Comparison of ENCODE assay signal across 8 cellular contexts in the genomic region with DNA sequence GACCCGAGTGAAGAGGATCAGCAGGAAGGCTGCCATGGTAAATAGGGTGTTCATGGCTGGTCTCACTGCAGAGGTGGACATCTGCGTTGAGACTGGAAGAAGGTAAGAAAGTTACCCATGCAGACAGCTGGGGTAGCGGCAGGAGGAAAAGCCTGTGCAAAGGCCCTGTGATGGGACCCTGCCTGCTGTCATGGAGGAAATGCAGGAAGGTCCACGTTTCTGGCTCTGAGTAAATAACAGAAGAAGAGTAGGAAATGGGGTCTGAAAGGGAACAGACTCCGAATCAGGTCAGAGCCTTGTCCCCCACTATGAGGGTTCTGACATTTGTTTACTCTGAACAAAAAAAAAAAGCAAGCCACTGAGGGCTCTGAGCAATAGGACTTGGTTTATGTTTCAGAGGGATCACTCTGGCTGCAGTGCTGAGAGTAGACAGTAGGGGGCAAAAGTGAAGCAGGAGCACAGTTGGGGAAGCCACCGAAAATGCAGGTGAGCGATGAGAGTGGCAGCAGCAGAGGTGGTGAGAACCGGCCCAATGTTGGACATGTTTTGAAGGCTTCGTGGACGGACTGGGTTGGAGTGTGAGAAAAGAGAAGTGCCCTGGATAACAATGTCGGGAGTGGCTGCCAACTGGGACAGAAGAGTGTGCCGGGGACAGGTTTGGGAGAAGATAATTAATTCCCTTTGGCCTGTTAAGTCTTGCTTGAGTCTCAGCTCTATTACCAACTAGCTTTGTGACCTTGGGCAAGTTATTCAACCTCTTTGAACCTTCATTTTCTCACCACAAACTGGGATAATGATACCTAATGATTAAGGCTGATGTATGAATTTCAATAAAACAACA. TPM values are rescaled to one million over a fixed set of nuclear protein-coding genes. Genes with fewer than 3 reads are reported as not detected.
A peak's percentile ranks its signal among the peaks of the same experiment; 100 is the strongest.
DNase-seq lines count a peak whose midpoint lies in the region; ATAC-seq and TF ChIP-seq lines count a peak whose summit lies in the region.

No MANE protein-coding gene starts in this region.

- H3K9ac ChIP-seq in IMR-90 (ENCODE audit: low read depth, low read length): no peak overlapping the region; the same call in 1 of the 2 replicates
- no peak overlapping the region for H3K9ac ChIP-seq in SK-N-MC (ENCODE audit: insufficient read length)

- H2BK20ac ChIP-seq in IMR-90 (ENCODE audit: low read depth, low read length): peak overlapping the region; percentile 98

- H3K56ac ChIP-seq in IMR-90 (ENCODE audit: extremely low read depth, insufficient read depth, low read length): peak overlapping the region; percentile 66; the same call in 1 of the 2 replicates

- no peaks in the 10 kb centered on the region for H4K20me1 ChIP-seq in IMR-90 (ENCODE audit: insufficient read depth, low read length)

- peaks cover 52% of the 10 kb centered on the region for H3K36me3 Mint-ChIP-seq in activated naive CD4-positive, alpha-beta T cell treated with anti-CD3 and anti-CD28 coated beads, Interleukin-2, amount 10 ng/mL, durations not matched to agents 7 days and 5 days

- TF ChIP-seq POLR2A in IMR-90 (IDR thresholded peaks at IDR 0.05; ENCODE audit: low read depth, low read length) (peak; percentile 29; the same call in 1 of the 2 replicates), sigmoid colon (IDR thresholded peaks at IDR 0.05) (no peak)

- H4K91ac ChIP-seq in IMR-90 (ENCODE audit: insufficient read depth, low read depth, low read length): peak overlapping the region; percentile 93

- H3K14ac ChIP-seq in IMR-90 (replicated peaks; ENCODE audit: low read depth, low read length): peak overlapping the region; percentile 96

- H3K4me1 ChIP-seq in IMR-90 (ENCODE audit: control insufficient read depth, insufficient read depth, low read length): peaks cover 19% of the 10 kb centered on the region
- H3K4me1 ChIP-seq in sigmoid colon: peaks cover 0 to 6% (median 0%) of the 10 kb centered on the region in 4 donors

- peak overlapping the region; percentile 98 for H2BK15ac ChIP-seq in IMR-90 (ENCODE audit: low read depth, low read length)

- H3K23ac ChIP-seq in IMR-90 (ENCODE audit: low read depth, low read length): peak overlapping the region; percentile 97; the same call in 1 of the 2 replicates

- DNase-seq in Daoy (ENCODE audit: low read depth) (peak; percentile 77), IMR-90 (peak; percentile 80), SK-N-MC (ENCODE audit: low read depth, low spot score) (peak; percentile 22), left cardiac atrium (peak; percentile 58), sigmoid colon (no peak), NCI-H446 treated with DMSO at 0.1 percent for 48 hours (lab: John Stamatoyannopoulos, UW) (no peak)
- peak; percentile 88 for DNase-seq in activated naive CD4-positive, alpha-beta T cell treated with anti-CD3 and anti-CD28 coated beads, Interleukin-2, amount 10 ng/mL, durations not matched to agents 7 days and 5 days

- POLR2A ChIA-PET in IMR-90 (lab: Charles Lee; ENCODE audit: unreplicated experiment): no interaction called here

- no peak overlapping the region for H3K4me2 ChIP-seq in IMR-90 (ENCODE audit: low read depth, low read length)

- no TSS peak for BruUV-seq in IMR-90 (replicated peaks; lab: Mats Ljungman, UMichigan)

- intact Hi-C loops in IMR-90 (cut with micrococcal nuclease): loop anchor here (1.0 kb wide), 1 partner anchor 185 kb away; no protein-coding TSS in a partner anchor
- intact Hi-C loops in left cardiac atrium (cut with DNase I): no loop called here
- intact Hi-C loops in sigmoid colon (cut with DNase I): no loop called here

- H3K27me3 ChIP-seq in IMR-90 (ENCODE audit: control insufficient read depth, insufficient read depth, low read length) (no peaks in the 10 kb centered on the region), sigmoid colon (no peaks in the 10 kb centered on the region)

- H3K9me3 ChIP-seq in IMR-90 (ENCODE audit: control insufficient read depth, insufficient read depth, low read length) (no peaks in the 10 kb centered on the region), SK-N-MC (ENCODE audit: low read depth, low read length) (no peaks in the 10 kb centered on the region), sigmoid colon (no peaks in the 10 kb centered on the region)

- ATAC-seq in GM21515 (IDR thresholded peaks at IDR 0.05; ENCODE audit: unreplicated experiment): peak; percentile 85
- peak; percentile 45 for ATAC-seq in IMR-90 (ENCODE audit: low read depth)
- ATAC-seq in left cardiac atrium: peak; percentile 28 to 60

- no peaks in the 10 kb centered on the region for H3K27me3 Mint-ChIP-seq in activated naive CD4-positive, alpha-beta T cell treated with anti-CD3 and anti-CD28 coated beads, Interleukin-2, amount 10 ng/mL, durations not matched to agents 7 days and 5 days

- H3K4me1 Mint-ChIP-seq in activated naive CD4-positive, alpha-beta T cell treated with anti-CD3 and anti-CD28 coated beads, Interleukin-2, amount 10 ng/mL, durations not matched to agents 7 days and 5 days: peaks cover 22% of the 10 kb centered on the region

- peak overlapping the region; percentile 53 for H2AFZ ChIP-seq in IMR-90 (replicated peaks; ENCODE audit: low read length, poor library complexity)

- peaks cover 3 to 32% of the 10 kb centered on the region in 2 experiments; a peak in 3 of 4 replicates for H3K79me1 ChIP-seq in IMR-90 (ENCODE audit: low read depth in 1 of 2, low read length in 2 of 2)

- peak; percentile 64 for TF ChIP-seq RAD21 in IMR-90 (IDR thresholded peaks at IDR 0.05; ENCODE audit: low read length)

- no peaks in the 10 kb centered on the region for H3K9me3 Mint-ChIP-seq in activated naive CD4-positive, alpha-beta T cell treated with anti-CD3 and anti-CD28 coated beads, Interleukin-2, amount 10 ng/mL, durations not matched to agents 7 days and 5 days

- peak overlapping the region; percentile 66 to 98 for H4K8ac ChIP-seq in IMR-90 (ENCODE audit: low read depth in 2 of 2, low read length in 2 of 2)

- TF ChIP-seq CTCF in IMR-90 (conservative IDR thresholded peaks at IDR 0.05; ENCODE audit: low read depth, low read length): peak; percentile 72
- TF ChIP-seq CTCF in sigmoid colon (IDR thresholded peaks at IDR 0.05): peak in 3 of 4 experiments; percentile 31 to 53 (median 37)

- peaks cover 22% of the 10 kb centered on the region for H3K9me1 ChIP-seq in IMR-90 (ENCODE audit: insufficient read depth, low read length)

- 76% methylated on average over 5 of the region's 12 CpGs; no CpG with 5 or more reads in 1 of the 2 experiments for WGBS in IMR-90 (ENCODE audit: extremely low coverage in 2 of 2, insufficient read length in 1 of 2), 2 experiments
- WGBS in sigmoid colon, 2 donors: 68 to 75% methylated on average over 12 of the region's 12 CpGs

- H3K27ac ChIP-seq in IMR-90 (ENCODE audit: insufficient read depth, low read length) (peak overlapping the region; percentile 3; the same call in 1 of the 2 replicates), SK-N-MC (no peak overlapping the region), sigmoid colon (no peak overlapping the region)

- CTCF ChIA-PET in IMR-90 (lab: Yijun Ruan, JAX): interaction anchor here (0.6 to 2.1 kb wide), 3 partner anchors 9 to 189 kb away, joined by 3 to 8 read pairs (median 3); no protein-coding TSS in a partner anchor
- CTCF ChIA-PET in activated naive CD4-positive, alpha-beta T cell treated with anti-CD3 and anti-CD28 coated beads, Interleukin-2, amount 10 ng/mL, durations not matched to agents 7 days and 5 days (lab: Charles Lee): interaction anchor here (1.0 to 2.3 kb wide), 4 partner anchors 14 to 184 kb away, joined by 3 to 14 read pairs (median 6); a partner anchor contains a TSS

- H3K4ac ChIP-seq in IMR-90 (ENCODE audit: low read depth, low read length): peak overlapping the region; percentile 99

- H3K4me3 Mint-ChIP-seq in activated naive CD4-positive, alpha-beta T cell treated with anti-CD3 and anti-CD28 coated beads, Interleukin-2, amount 10 ng/mL, durations not matched to agents 7 days and 5 days: no peak overlapping the region

- no peak for TF ChIP-seq EP300 in sigmoid colon (IDR thresholded peaks at IDR 0.05)

- H3K18ac ChIP-seq in IMR-90 (ENCODE audit: low read depth, low read length): peak overlapping the region; percentile 83

- H2AK9ac ChIP-seq in IMR-90 (replicated peaks; ENCODE audit: low read depth, low read length, poor library complexity): peak overlapping the region; percentile 67

- no peak overlapping the region for H3K27ac Mint-ChIP-seq in activated naive CD4-positive, alpha-beta T cell treated with anti-CD3 and anti-CD28 coated beads, Interleukin-2, amount 10 ng/mL, durations not matched to agents 7 days and 5 days

- H2BK120ac ChIP-seq in IMR-90 (ENCODE audit: low read depth, low read length): peak overlapping the region; percentile 99

- H3K4me3 ChIP-seq in IMR-90 (ENCODE audit: insufficient read depth, low read depth, low read length) (no peak overlapping the region), SK-N-MC (no peak overlapping the region), sigmoid colon (no peak overlapping the region)

- H4K5ac ChIP-seq in IMR-90 (ENCODE audit: low read depth, low read length): peak overlapping the region; percentile 68; the same call in 1 of the 2 replicates

- H2BK5ac ChIP-seq in IMR-90 (ENCODE audit: low read depth, low read length, poor library complexity, severe bottlenecking): peak overlapping the region; percentile 88

- dilution Hi-C loops in IMR-90 (cut with HindIII; ENCODE audit: low sequenced_read_pairs, unreplicated experiment): no loop called here

- in situ Hi-C loops in IMR-90 (cut with MboI; ENCODE audit: low sequenced_read_pairs): no loop called here

- H3K36me3 ChIP-seq in IMR-90 (ENCODE audit: control insufficient read depth, insufficient read depth, low read length): peaks cover 6% of the 10 kb centered on the region; the same call in 1 of the 2 replicates
- peaks cover 12% of the 10 kb centered on the region for H3K36me3 ChIP-seq in SK-N-MC (ENCODE audit: insufficient read depth, low read length)
- no peaks in the 10 kb centered on the region for H3K36me3 ChIP-seq in sigmoid colon

- H2AK5ac ChIP-seq in IMR-90 (ENCODE audit: low read depth, low read length): peak overlapping the region; percentile 91

TF ChIP-seq in IMR-90, 13 proteins besides CTCF, POLR2A, EP300 and RAD21 (continues in another document):
- TF ChIP-seq MXI1 (IDR thresholded peaks at IDR 0.05; ENCODE audit: borderline replicate concordance, low read depth, low read length) (no peak), RCOR1 (IDR thresholded peaks at IDR 0.05; ENCODE audit: insufficient replicate concordance, low read length) (no peak)

RNA-seq across cellular contexts. Expression of a gene that starts 57.9 kb away (rescaled TPM):
- total RNA-seq in Daoy (2014; rRNA removed; shearing (Covaris generic)): 0.95 and 1.1 TPM in 2 replicates
- total RNA-seq in IMR-90 (2012; rRNA removed): 0.28 and 0.36 TPM in 2 replicates
- polyA plus RNA-seq in IMR-90 (2012; rRNA removed): 0.19 TPM in 2 replicates
- polyA plus RNA-seq in IMR-90 (2012; cell fraction: cytosol; rRNA removed): 0.18 and 0.22 TPM in 2 replicates
- 0.24 and 0.40 TPM in 2 replicates for polyA plus RNA-seq in IMR-90 (2012; cell fraction: nucleus; rRNA removed; ENCODE audit: low replicate concordance)
- 1 to 10 TPM; 2.2 to 2.3 TPM for total RNA-seq in left cardiac atrium
- 1 to 10 TPM; 1.2 to 3.3 (median 1.6) TPM for total RNA-seq in sigmoid colon
- 10 to 100 TPM; 22.1 to 33.5 (median 26.4) TPM for polyA plus RNA-seq in sigmoid colon

Comparison
In these comparisons a context has a peak if more than half of its experiments do, and no peak if none do; other contexts are left out.
1. DNase-seq: peak in Daoy (single experiment), IMR-90 (single experiment), SK-N-MC (single experiment), activated naive CD4-positive, alpha-beta T cell treated with anti-CD3 and anti-CD28 coated beads, Interleukin-2, amount 10 ng/mL, durations not matched to agents 7 days and 5 days (single experiment) and left cardiac atrium (single experiment); none in sigmoid colon (single experiment) and NCI-H446 treated with DMSO at 0.1 percent for 48 hours (single experiment).
2. Peak in every context shown above with its lines, with median percentiles within 50 percentile points of each other: ATAC-seq.